ENCODE assay signal across 13 cellular contexts in genomic region chr21:44329086-44329889, GRCh38. TPM values are rescaled to one million over a fixed set of nuclear protein-coding genes. Genes with fewer than 3 reads are reported as not detected.
DNase-seq lines count a peak whose midpoint lies in the region; ATAC-seq and TF ChIP-seq lines count a peak whose summit lies in the region.
"Had no signal": no experiment of that assay in that cellular context is flagged by ENCODE, and none has a peak within 500 bp of the region (broad histone marks: within the 10 kb centered on the region; RNA-seq: fewer than 3 reads in every experiment).

No MANE protein-coding gene starts in this region.

- no peak overlapping the region for H2BK12ac ChIP-seq in neuronal stem cell (ENCODE audit: low read length)

- H3K27ac ChIP-seq in HCT116 (ENCODE audit: low read depth, low read length) (no peak overlapping the region), neuronal stem cell (replicated peaks; ENCODE audit: low read length) (no peak overlapping the region), prostate gland (no peak overlapping the region)
- H3K27ac ChIP-seq: right atrium auricular region had no signal

- H3K18ac ChIP-seq in neuronal stem cell (ENCODE audit: low read length), result no peak overlapping the region

- no peaks in the 10 kb centered on the region for H4K20me1 ChIP-seq in HCT116 (ENCODE audit: insufficient read depth)

- 0 out of 2 replicates have a peak, but pooled peaks have one; percentile 1 for ATAC-seq in HCT116
- ATAC-seq in WTC11, result no peak
- no peak for ATAC-seq in GM18858 (IDR thresholded peaks at IDR 0.05; ENCODE audit: unreplicated experiment)

- H3K9me2 ChIP-seq in HCT116 (ENCODE audit: insufficient read depth), result no peaks in the 10 kb centered on the region

- no peaks in the 10 kb centered on the region; a peak in 1 of 4 replicates for H3K36me3 ChIP-seq in HCT116 (ENCODE audit: control insufficient read depth in 1 of 2, insufficient read depth in 2 of 2, low read length in 2 of 2)
- peaks cover 10 to 32% of the 10 kb centered on the region in 2 donors for H3K36me3 ChIP-seq in neuronal stem cell (replicated peaks in 1 of 2; ENCODE audit: control insufficient read depth in 2 of 2, insufficient read depth in 2 of 2, low read length in 2 of 2)
- no peaks in the 10 kb centered on the region for H3K36me3 ChIP-seq in prostate gland

- H3K4me1 ChIP-seq in HCT116 (ENCODE audit: control insufficient read depth in 1 of 2, insufficient read depth in 2 of 2, low read length in 2 of 2), result no peaks in the 10 kb centered on the region
- peaks cover 0 to 2% of the 10 kb centered on the region in 2 donors for H3K4me1 ChIP-seq in neuronal stem cell (ENCODE audit: control insufficient read depth in 2 of 2, insufficient read depth in 1 of 2, low read depth in 1 of 2, low read length in 2 of 2)
- no peaks in the 10 kb centered on the region for H3K4me1 ChIP-seq in prostate gland (replicated peaks)
- H3K4me1 ChIP-seq: right atrium auricular region had no signal

- H3K27ac Mint-ChIP-seq in WTC11, result peak overlapping the region; percentile 63
- H3K27ac Mint-ChIP-seq: activated naive CD8-positive, alpha-beta T cell treated with anti-CD3 and anti-CD28 coated beads, Interleukin-2, amount 10 ng/mL, durations not matched to agents 7 days and 5 days had no signal

- no peaks in the 10 kb centered on the region for H3K27me3 Mint-ChIP-seq in WTC11 (ENCODE audit: low read depth)
- H3K27me3 Mint-ChIP-seq: activated naive CD8-positive, alpha-beta T cell treated with anti-CD3 and anti-CD28 coated beads, Interleukin-2, amount 10 ng/mL, durations not matched to agents 7 days and 5 days had no signal

- POLR2A ChIA-PET in HCT116 (lab: Charles Lee) (no interaction called here), WTC11 (lab: Charles Lee) (no interaction called here)

- H3K4me1 Mint-ChIP-seq in WTC11, result no peaks in the 10 kb centered on the region
- H3K4me1 Mint-ChIP-seq: activated naive CD8-positive, alpha-beta T cell treated with anti-CD3 and anti-CD28 coated beads, Interleukin-2, amount 10 ng/mL, durations not matched to agents 7 days and 5 days had no signal

- H3K79me1 ChIP-seq in neuronal stem cell (ENCODE audit: low read depth, low read length), result peaks cover 5% of the 10 kb centered on the region

- H2BK120ac ChIP-seq in neuronal stem cell (ENCODE audit: low read depth, low read length), result no peak overlapping the region

- H4K91ac ChIP-seq in neuronal stem cell (ENCODE audit: low read depth, low read length, poor library complexity), result no peak overlapping the region

- no peak overlapping the region for H3K4ac ChIP-seq in neuronal stem cell (ENCODE audit: low read length)

- no peaks in the 10 kb centered on the region for H3K36me3 Mint-ChIP-seq in WTC11
- H3K36me3 Mint-ChIP-seq: activated naive CD8-positive, alpha-beta T cell treated with anti-CD3 and anti-CD28 coated beads, Interleukin-2, amount 10 ng/mL, durations not matched to agents 7 days and 5 days had no signal

- H2BK5ac ChIP-seq in neuronal stem cell (ENCODE audit: low read length), result no peak overlapping the region

- H3K27me3 ChIP-seq in HCT116 (ENCODE audit: insufficient read depth, low read length) (no peaks in the 10 kb centered on the region), neuronal stem cell (ENCODE audit: control insufficient read depth in 3 of 3, insufficient read depth in 3 of 3, low read depth in 1 of 3, low read length in 3 of 3) (no peaks in the 10 kb centered on the region), prostate gland (replicated peaks; ENCODE audit: insufficient read depth) (no peaks in the 10 kb centered on the region)
- H3K27me3 ChIP-seq: right atrium auricular region had no signal

- H2AK5ac ChIP-seq in neuronal stem cell (ENCODE audit: low read depth, low read length), result no peak overlapping the region

- H3K4me3 ChIP-seq in HCT116 (replicated peaks in 1 of 2; ENCODE audit: low read depth in 1 of 2, low read length in 2 of 2) (no peak overlapping the region), neuronal stem cell (ENCODE audit: low read length in 2 of 2) (no peak overlapping the region), prostate gland (no peak overlapping the region)
- H3K4me3 ChIP-seq: right atrium auricular region had no signal

- H3K9me3 Mint-ChIP-seq in WTC11, result no peaks in the 10 kb centered on the region
- H3K9me3 Mint-ChIP-seq: activated naive CD8-positive, alpha-beta T cell treated with anti-CD3 and anti-CD28 coated beads, Interleukin-2, amount 10 ng/mL, durations not matched to agents 7 days and 5 days had no signal

- TF ChIP-seq RAD21 in HCT116 (IDR thresholded peaks at IDR 0.05; ENCODE audit: low read depth), result no peak

- H3K14ac ChIP-seq in neuronal stem cell (ENCODE audit: low read length), result peak overlapping the region; percentile 67

- WGBS in neuronal stem cell (ENCODE audit: extremely low coverage in 2 of 2, insufficient read length in 2 of 2, insufficient replicate concordance in 1 of 2), 2 donors, result no CpG with 5 or more reads among the region's 26 CpGs
- 71% methylated on average over 25 of the region's 26 CpGs for WGBS in prostate gland

- H3K9ac ChIP-seq in HCT116 (ENCODE audit: low read length), result no peak overlapping the region
- H3K9ac ChIP-seq in neuronal stem cell (ENCODE audit: low read depth, low read length, poor library complexity), result no peak overlapping the region

- no peaks in the 10 kb centered on the region for H3K9me3 ChIP-seq in HCT116 (ENCODE audit: control insufficient read depth in 1 of 2, insufficient read depth in 1 of 2, low read depth in 1 of 2, low read length in 2 of 2)
- no peaks in the 10 kb centered on the region for H3K9me3 ChIP-seq in neuronal stem cell (replicated peaks in 1 of 2; ENCODE audit: control insufficient read depth in 2 of 2, insufficient read depth in 1 of 2, low read depth in 1 of 2, low read length in 2 of 2)
- no peaks in the 10 kb centered on the region for H3K9me3 ChIP-seq in prostate gland
- H3K9me3 ChIP-seq: right atrium auricular region had no signal

- H2AFZ ChIP-seq in HCT116 (ENCODE audit: low read depth, low read length, poor library complexity, severe bottlenecking) (no peak overlapping the region), neuronal stem cell (ENCODE audit: low read length) (no peak overlapping the region)

- H3K4me2 ChIP-seq in HCT116 (ENCODE audit: low read length) (no peak overlapping the region), neuronal stem cell (ENCODE audit: insufficient read depth, low read length, poor library complexity, severe bottlenecking) (no peak overlapping the region)

- intact Hi-C loops in HCT116 (cut with micrococcal nuclease) (no loop called here), prostate gland (cut with DNase I) (no loop called here)

- DNase-seq in NCI-H146 (lab: John Stamatoyannopoulos, UW) (peak; percentile 7), NCI-H146 treated with DMSO at 0.1 percent for 48 hours (lab: John Stamatoyannopoulos, UW; ENCODE audit: unreplicated experiment) (no peak), HCT116 (ENCODE audit: low read depth, low spot score) (no peak), WTC11 (ENCODE audit: low spot score) (no peak), neuronal stem cell (ENCODE audit: low spot score) (no peak), NCI-H1105 (lab: John Stamatoyannopoulos, UW) (no peak), prostate gland (ENCODE audit: low spot score) (no peak)
- DNase-seq: activated CD4-positive, alpha-beta T cell treated with anti-CD3 and anti-CD28 coated beads, Interleukin-2, amount 50 U/mL, for 4 hours; activated naive CD8-positive, alpha-beta T cell treated with anti-CD3 and anti-CD28 coated beads, Interleukin-2, amount 10 ng/mL, durations not matched to agents 7 days and 5 days; MM.1S had no signal

- CTCF ChIA-PET in HCT116 (lab: Charles Lee), result no interaction called here
- CTCF ChIA-PET in WTC11 (lab: Charles Lee), result interaction anchor here (0.5 kb wide), 1 partner anchor 9 kb away, joined by 3 read pairs; no protein-coding TSS in a partner anchor

- H2BK15ac ChIP-seq in neuronal stem cell (ENCODE audit: low read length), result no peak overlapping the region

- H3K23ac ChIP-seq in neuronal stem cell (ENCODE audit: low read depth, low read length, poor library complexity), result peak overlapping the region; percentile 97

- H3K4me3 Mint-ChIP-seq in WTC11, result no peak overlapping the region
- H3K4me3 Mint-ChIP-seq: activated naive CD8-positive, alpha-beta T cell treated with anti-CD3 and anti-CD28 coated beads, Interleukin-2, amount 10 ng/mL, durations not matched to agents 7 days and 5 days had no signal

- no TSS peak for BruUV-seq in HCT116 (replicated peaks; lab: Mats Ljungman, UMichigan)

- RAD21 ChIA-PET in HCT116 (lab: Charles Lee; ENCODE audit: low non-redundant PET in 1 of 2, low total read pairs in 2 of 2, uncharacterized antibody in 2 of 2, unreplicated experiment in 2 of 2), result interaction anchor here in 1 of 2 experiments (0.6 kb wide), 1 partner anchor 513 kb away, joined by 3 read pairs; no protein-coding TSS in a partner anchor

- H3K79me2 ChIP-seq in HCT116 (ENCODE audit: insufficient read depth, low read length), result no peaks in the 10 kb centered on the region

- no peak for TF ChIP-seq CTCF in HCT116 (IDR thresholded peaks at IDR 0.05 in 2 of 3, conservative IDR thresholded peaks at IDR 0.05 in 1 of 3; ENCODE audit: borderline replicate concordance in 1 of 3, insufficient read depth in 1 of 3, low read depth in 2 of 3, low read length in 2 of 3)
- TF ChIP-seq CTCF in WTC11 (IDR thresholded peaks at IDR 0.05), result no peak
- TF ChIP-seq CTCF in prostate gland (IDR thresholded peaks at IDR 0.05), result no peak

- TF ChIP-seq POLR2A in HCT116 (IDR thresholded peaks at IDR 0.05; ENCODE audit: borderline replicate concordance, extremely low read depth, insufficient read depth, insufficient read length) (no peak), prostate gland (IDR thresholded peaks at IDR 0.05) (no peak)

- H4K8ac ChIP-seq in neuronal stem cell (ENCODE audit: low read depth, low read length), result no peak overlapping the region

RNA-seq across cellular contexts. Expression of gene CFAP410, which starts 9.9 kb away (rescaled TPM):
- total RNA-seq in HCT116 (2021; ENCODE audit: unreplicated experiment), result 15.3 TPM
- 12.6 and 13.0 TPM in 2 replicates for polyA plus RNA-seq in HCT116 (2012)
- total RNA-seq in WTC11 (2021), result 14.0 to 19.3 TPM (median 15.8 TPM) in 3 replicates
- polyA plus RNA-seq in neuronal stem cell (2013, experiment 1 of 2), result 13.0 TPM
- polyA plus RNA-seq in neuronal stem cell (2013, experiment 2 of 2), result 12.0 TPM
- 10 to 100 TPM; 62.5 to 71.3 TPM for total RNA-seq in prostate gland

RNA-seq across cellular contexts. Expression of gene TRPM2, which starts 24.1 kb away (rescaled TPM):
- total RNA-seq in HCT116 (2021; ENCODE audit: unreplicated experiment), result 28.1 TPM
- 15.6 and 17.9 TPM in 2 replicates for polyA plus RNA-seq in HCT116 (2012)
- 0.64 to 1.4 TPM (median 0.92 TPM) in 3 replicates for total RNA-seq in WTC11 (2021)
- polyA plus RNA-seq in neuronal stem cell (2013, experiment 1 of 2), result 0.03 TPM
- polyA plus RNA-seq in neuronal stem cell (2013, experiment 2 of 2), result 0.03 TPM
- total RNA-seq in prostate gland, result 1 to 10 TPM; 1.6 to 2.7 TPM

RNA-seq across cellular contexts. Expression of gene PFKL, which starts 29.4 kb away (rescaled TPM):
- 150 TPM for total RNA-seq in HCT116 (2021; ENCODE audit: unreplicated experiment)
- polyA plus RNA-seq in HCT116 (2012), result 202 and 254 TPM in 2 replicates
- 134 to 151 TPM (median 143 TPM) in 3 replicates for total RNA-seq in WTC11 (2021)
- 37.4 TPM for polyA plus RNA-seq in neuronal stem cell (2013, experiment 1 of 2)
- polyA plus RNA-seq in neuronal stem cell (2013, experiment 2 of 2), result 35.9 TPM
- total RNA-seq in prostate gland, result 100 to 1,000 TPM in 1 of 2 donors, 10 to 100 TPM in 1; 99.4 to 235 TPM

RNA-seq across cellular contexts. Expression of gene AIRE, which starts 43.6 kb away (rescaled TPM):
- total RNA-seq in HCT116 (2021; ENCODE audit: unreplicated experiment), result not detected
- polyA plus RNA-seq in HCT116 (2012), result 0.01 TPM in 1 of 2 replicates, not detected in the other
- total RNA-seq in WTC11 (2021), result 0.05 to 0.09 TPM in 2 of 3 replicates, not detected in the other
- not detected for polyA plus RNA-seq in neuronal stem cell (2013, experiment 1 of 2)
- not detected for polyA plus RNA-seq in neuronal stem cell (2013, experiment 2 of 2)
- not detected for total RNA-seq in prostate gland
- total RNA-seq: A673; activated naive CD8-positive, alpha-beta T cell treated with anti-CD3 and anti-CD28 coated beads, Interleukin-2, amount 10 ng/mL, durations not matched to agents 7 days and 5 days; right atrium auricular region had no signal
